ENCODE assay signal across 8 cellular contexts in genomic region chr7:140726304-140726703, GRCh38. TPM values are rescaled to one million over a fixed set of nuclear protein-coding genes. Genes with fewer than 3 reads are reported as not detected.
DNase-seq lines count a peak whose midpoint lies in the region; ATAC-seq and TF ChIP-seq lines count a peak whose summit lies in the region.
"Had no signal": no experiment of that assay in that cellular context is flagged by ENCODE, and none has a peak within 500 bp of the region (broad histone marks: within the 10 kb centered on the region; RNA-seq: fewer than 3 reads in every experiment).

No MANE protein-coding gene starts in this region.

- TF ChIP-seq CTCF in astrocyte of the spinal cord (IDR thresholded peaks at IDR 0.05; ENCODE audit: low read depth, low read length), result peak; percentile 46

- peaks cover 0 to 21% (median 0%) of the 10 kb centered on the region in 3 donors for H3K36me3 Mint-ChIP-seq in naive thymus-derived CD8-positive, alpha-beta T cell
- H3K36me3 Mint-ChIP-seq: activated CD4-positive, alpha-beta memory T cell treated with anti-CD3 and anti-CD28 coated beads for 36 hours had no signal

- peak overlapping the region; percentile 11 to 80 (median 43) for H3K27ac Mint-ChIP-seq in naive thymus-derived CD8-positive, alpha-beta T cell
- H3K27ac Mint-ChIP-seq: activated CD4-positive, alpha-beta memory T cell treated with anti-CD3 and anti-CD28 coated beads for 36 hours had no signal

- no peak overlapping the region for H3K4me3 ChIP-seq in astrocyte of the spinal cord (ENCODE audit: low read depth, low read length)

- POLR2A ChIA-PET in naive thymus-derived CD8-positive, alpha-beta T cell (lab: Charles Lee), result interaction anchor here (0.6 kb wide), 1 partner anchor 220 kb away, joined by 3 read pairs; no protein-coding TSS in a partner anchor

- ATAC-seq in naive thymus-derived CD8-positive, alpha-beta T cell, result no peak
- ATAC-seq in GM19467 (IDR thresholded peaks at IDR 0.05; ENCODE audit: unreplicated experiment), result no peak
- no peak for ATAC-seq in sciatic nerve

- no peaks in the 10 kb centered on the region for H3K27me3 Mint-ChIP-seq in naive thymus-derived CD8-positive, alpha-beta T cell
- H3K27me3 Mint-ChIP-seq: activated CD4-positive, alpha-beta memory T cell treated with anti-CD3 and anti-CD28 coated beads for 36 hours had no signal

- no peaks in the 10 kb centered on the region for H3K9me3 Mint-ChIP-seq in naive thymus-derived CD8-positive, alpha-beta T cell
- H3K9me3 Mint-ChIP-seq: activated CD4-positive, alpha-beta memory T cell treated with anti-CD3 and anti-CD28 coated beads for 36 hours had no signal

- no peak overlapping the region for H3K4me3 Mint-ChIP-seq in naive thymus-derived CD8-positive, alpha-beta T cell
- H3K4me3 Mint-ChIP-seq: activated CD4-positive, alpha-beta memory T cell treated with anti-CD3 and anti-CD28 coated beads for 36 hours had no signal

- intact Hi-C loops in sciatic nerve (cut with DNase I), result no loop called here

- DNase-seq in ELR (ENCODE audit: low read depth), result peak; percentile 35
- DNase-seq in LHCN-M2 (ENCODE audit: low read depth), result peak; percentile 50
- peak; percentile 41 for DNase-seq in astrocyte of the spinal cord (ENCODE audit: low read depth, low spot score)
- DNase-seq in naive thymus-derived CD8-positive, alpha-beta T cell, result peak in 2 of 10 donors; percentile 2 to 25
- DNase-seq in SKM-1 (lab: John Stamatoyannopoulos, UW; ENCODE audit: unreplicated experiment), result no peak
- no peak for DNase-seq in sciatic nerve (ENCODE audit: low spot score)
- DNase-seq: activated CD4-positive, alpha-beta memory T cell treated with anti-CD3 and anti-CD28 coated beads for 36 hours had no signal

- H3K4me1 Mint-ChIP-seq in naive thymus-derived CD8-positive, alpha-beta T cell, result peaks cover 4 to 30% (median 22%) of the 10 kb centered on the region in 4 donors

- in situ Hi-C loops in astrocyte of the spinal cord (cut with HindIII; ENCODE audit: low sequenced_read_pairs), result no loop called here

RNA-seq across cellular contexts. Expression of gene NDUFB2, which starts 29.8 kb away (rescaled TPM):
- total RNA-seq in LHCN-M2 (2014; rRNA removed) (488 and 554 TPM in 2 replicates), sciatic nerve (119 TPM)
- polyA plus RNA-seq in LHCN-M2 (2012), result 808 TPM
- 100 to 1,000 TPM in 1 of 2 experiments, 10 to 100 TPM in 1; 98.5 to 103 TPM for total RNA-seq in naive thymus-derived CD8-positive, alpha-beta T cell
- polyA plus RNA-seq in naive thymus-derived CD8-positive, alpha-beta T cell, result 100 to 1,000 TPM; 434 to 524 (median 517) TPM

RNA-seq across cellular contexts. Expression of gene ADCK2, which starts 53.6 kb away (rescaled TPM):
- total RNA-seq in LHCN-M2 (2014; rRNA removed), result 20.6 and 20.8 TPM in 2 replicates
- 7.9 TPM for polyA plus RNA-seq in LHCN-M2 (2012)
- 10 to 100 TPM; 16.4 to 17.1 TPM for total RNA-seq in naive thymus-derived CD8-positive, alpha-beta T cell
- polyA plus RNA-seq in naive thymus-derived CD8-positive, alpha-beta T cell, result 10 to 100 TPM; 25.2 to 28.5 (median 27.4) TPM
- 13.9 TPM for total RNA-seq in sciatic nerve

Comparison
In these comparisons a context has a peak if more than half of its experiments do, and no peak if none do; other contexts are left out.
1. DNase-seq: peak in ELR (single experiment), LHCN-M2 (single experiment) and astrocyte of the spinal cord (single experiment); none in SKM-1 (single experiment) and sciatic nerve (single experiment).